In genomic region chr9:100700689-100701318, GRCh38 we compare ENCODE assay signal across 8 cellular contexts.
DNase-seq lines count a peak whose midpoint lies in the region; ATAC-seq, FAIRE-seq and TF ChIP-seq lines count a peak whose summit lies in the region.

No MANE protein-coding gene starts in this region.

- DNase-seq in DMS 273 (lab: John Stamatoyannopoulos, UW; ENCODE audit: unreplicated experiment) (peak; percentile 67), NCI-H748 treated with DMSO at 0.1 percent for 48 hours (lab: John Stamatoyannopoulos, UW) (peak; percentile 56), epithelial cell of esophagus (ENCODE audit: low read depth) (peak; percentile 34), small intestine (peak; percentile 28), AG20443 (ENCODE audit: low spot score) (no peak)

- H3K4me3 ChIP-seq in HEK293 (ENCODE audit: low read depth, low read length): no peak overlapping the region
- H3K4me3 ChIP-seq in epithelial cell of esophagus (ENCODE audit: low read length): no peak overlapping the region
- H3K4me3 ChIP-seq in small intestine (ENCODE audit: low read depth in 1 of 2, low read length in 2 of 2): no peak overlapping the region

- CTCF ChIA-PET in HEK293 (lab: Yijun Ruan, JAX): interaction anchor here (0.5 to 6.1 kb wide), 36 partner anchors 9 to 726 kb away, joined by 3 to 41 read pairs (median 4); partner anchors contain the start of gene INVS

- FAIRE-seq in small intestine (lab: Jason Lieb, UNC): no peak

- H3K27ac ChIP-seq in HEK293 (ENCODE audit: extremely low read depth, low read depth, low read length) (no peak overlapping the region), small intestine (ENCODE audit: low read depth in 1 of 2, low read length in 1 of 2) (no peak overlapping the region)

- no peaks in the 10 kb centered on the region for H3K27me3 ChIP-seq in small intestine (ENCODE audit: control insufficient read depth in 2 of 2, insufficient read depth in 2 of 2, low read length in 2 of 2)

- H3K4me1 ChIP-seq in HEK293 (ENCODE audit: control insufficient read depth, insufficient read depth, low read length): no peaks in the 10 kb centered on the region
- H3K4me1 ChIP-seq in small intestine (ENCODE audit: control insufficient read depth in 2 of 2, insufficient read depth in 1 of 2, low read depth in 1 of 2, low read length in 1 of 2): no peaks in the 10 kb centered on the region

- POLR2A ChIA-PET in HEK293 (lab: Yijun Ruan, JAX): no interaction called here

- 8 to 19% (median 18%) methylated on average over 5 of the region's 5 CpGs for WGBS in small intestine, 3 donors

- H3K9me3 ChIP-seq in HEK293 (ENCODE audit: control insufficient read depth, insufficient read depth, low read depth, low read length) (no peaks in the 10 kb centered on the region), small intestine (ENCODE audit: control insufficient read depth, low read depth) (no peaks in the 10 kb centered on the region)

- TF ChIP-seq CTCF in HEK293 (tag by site-specific recombination; IDR thresholded peaks at IDR 0.05): no peak
- peak; percentile 50 for TF ChIP-seq CTCF in epithelial cell of esophagus (IDR thresholded peaks at IDR 0.05; ENCODE audit: insufficient read depth, low read depth, low read length, missing control alignments)

- ATAC-seq in HG03159 (IDR thresholded peaks at IDR 0.05; ENCODE audit: unreplicated experiment) (no peak), HG03097 (IDR thresholded peaks at IDR 0.05; ENCODE audit: low FRiP score, unreplicated experiment) (no peak)

- H3K36me3 ChIP-seq in HEK293 (ENCODE audit: control insufficient read depth in 2 of 2, insufficient read depth in 1 of 2, low read length in 2 of 2) (no peaks in the 10 kb centered on the region), small intestine (ENCODE audit: control insufficient read depth in 2 of 2, insufficient read depth in 2 of 2, low read length in 2 of 2) (no peaks in the 10 kb centered on the region)

TF ChIP-seq in HEK293, 187 proteins besides CTCF, POLR2A, EP300 and RAD21:
- TF ChIP-seq ZNF341 (tag by site-specific recombination; IDR thresholded peaks at IDR 0.05; ENCODE audit: low read depth): no peak
- TF ChIP-seq RBAK (tag by site-specific recombination; IDR thresholded peaks at IDR 0.05): no peak
- no peak for TF ChIP-seq ZNF175 (tag by site-specific recombination; IDR thresholded peaks at IDR 0.05)
- TF ChIP-seq ZNF654 (tag by site-specific recombination; IDR thresholded peaks at IDR 0.05; ENCODE audit: low read depth): peak; percentile 45
